Comparison of ENCODE assay signal across 19 cellular contexts in genomic region chr13:86476656-86477055, GRCh38.
A peak's percentile ranks its signal among the peaks of the same experiment; 100 is the strongest.
DNase-seq lines count a peak whose midpoint lies in the region; ATAC-seq, FAIRE-seq and TF ChIP-seq lines count a peak whose summit lies in the region.
"Had no signal": no experiment of that assay in that cellular context is flagged by ENCODE, and none has a peak within 500 bp of the region (broad histone marks: within the 10 kb centered on the region; RNA-seq: fewer than 3 reads in every experiment).

No MANE protein-coding gene starts in this region.

- H3K4me1 ChIP-seq in SJCRH30: no peaks in the 10 kb centered on the region
- H3K4me1 ChIP-seq: BE2C, Caco-2, HAP-1 had no signal

- no peaks in the 10 kb centered on the region for H3K36me3 Mint-ChIP-seq in activated T-cell treated with anti-CD3 and anti-CD28 coated beads, Interleukin-2, amount 50 U/mL, for 4 hours (ENCODE audit: insufficient read depth)
- H3K36me3 Mint-ChIP-seq: CD4-positive, CD25-positive, alpha-beta regulatory T cell; CD8-positive, alpha-beta memory T cell; IgD-negative memory B cell had no signal

- no peak for ATAC-seq in activated T-cell treated with anti-CD3 and anti-CD28 coated beads, Interleukin-2, amount 50 U/mL, for 4 hours
- ATAC-seq: HepG2 had no signal

- H3K4me3 ChIP-seq in SJCRH30: no peak overlapping the region
- H3K4me3 ChIP-seq: HAP-1 had no signal

- H3K27ac ChIP-seq in SJCRH30 (no peak overlapping the region), caudate nucleus (ENCODE audit: low read depth, low read length) (peak overlapping the region; percentile 40)

- peak; percentile 53 for FAIRE-seq in D721Med (lab: Jason Lieb, UNC)
- FAIRE-seq: A204.1, GM19239, HepG2 had no signal

- no peaks in the 10 kb centered on the region for H3K36me3 ChIP-seq in SJCRH30
- H3K36me3 ChIP-seq: BE2C, HAP-1 had no signal

- H3K9me3 ChIP-seq in SJCRH30 (replicated peaks): no peaks in the 10 kb centered on the region
- H3K9me3 ChIP-seq: BE2C, Caco-2, HAP-1 had no signal

- no peaks in the 10 kb centered on the region for H3K27me3 ChIP-seq in SJCRH30
- H3K27me3 ChIP-seq: BE2C had no signal

- DNase-seq in D721Med (ENCODE audit: insufficient read length, low spot score) (no peak), SJCRH30 (peak; percentile 2 to 20), caudate nucleus (lab: John Stamatoyannopoulos, UW) (peak in 39 of 61 donors; percentile 1 to 87 (median 31)), pons (ENCODE audit: low spot score) (no peak), DMS153 (lab: John Stamatoyannopoulos, UW) (no peak)
- no peak for DNase-seq in activated T-cell treated with anti-CD3 and anti-CD28 coated beads, Interleukin-2, amount 50 U/mL, for 4 hours
- DNase-seq: ACHN; BE2C; C1 segment of cervical spinal cord; Caco-2; CD4-positive, CD25-positive, alpha-beta regulatory T cell; CD8-positive, alpha-beta memory T cell; DMS79 treated with DMSO at 0.1 percent for 48 hours; GF-D8 had no signal

- no peak overlapping the region for H3K4me3 Mint-ChIP-seq in activated T-cell treated with anti-CD3 and anti-CD28 coated beads, Interleukin-2, amount 50 U/mL, for 4 hours
- H3K4me3 Mint-ChIP-seq: CD4-positive, CD25-positive, alpha-beta regulatory T cell; CD8-positive, alpha-beta memory T cell; IgD-negative memory B cell had no signal

- no peak for TF ChIP-seq CTCF in D721Med (IDR thresholded peaks at IDR 0.05; ENCODE audit: insufficient read depth, missing control alignments)

- no peaks in the 10 kb centered on the region for H3K4me1 Mint-ChIP-seq in activated T-cell treated with anti-CD3 and anti-CD28 coated beads, Interleukin-2, amount 50 U/mL, for 4 hours (ENCODE audit: low read depth)
- H3K4me1 Mint-ChIP-seq: CD4-positive, CD25-positive, alpha-beta regulatory T cell; CD8-positive, alpha-beta memory T cell; IgD-negative memory B cell had no signal

- no peaks in the 10 kb centered on the region for H3K27me3 Mint-ChIP-seq in activated T-cell treated with anti-CD3 and anti-CD28 coated beads, Interleukin-2, amount 50 U/mL, for 4 hours (ENCODE audit: low read depth)
- H3K27me3 Mint-ChIP-seq: CD4-positive, CD25-positive, alpha-beta regulatory T cell; CD8-positive, alpha-beta memory T cell; IgD-negative memory B cell had no signal

- peaks cover 6% of the 10 kb centered on the region for H3K9me3 Mint-ChIP-seq in activated T-cell treated with anti-CD3 and anti-CD28 coated beads, Interleukin-2, amount 50 U/mL, for 4 hours

Comparison
In these comparisons a context has a peak if more than half of its experiments do, and no peak if none do; other contexts are left out.
1. DNase-seq: peak in SJCRH30 (2 of 2) and caudate nucleus (39 of 61); none in D721Med (single experiment), pons (single experiment), DMS153 (single experiment) and activated T-cell treated with anti-CD3 and anti-CD28 coated beads, Interleukin-2, amount 50 U/mL, for 4 hours (single experiment).